In genomic region chr2:36214682-36215081, GRCh38 we compare ENCODE assay signal across 20 cellular contexts.
"Had no signal": no experiment of that assay in that cellular context is flagged by ENCODE, and none has a peak within 500 bp of the region (broad histone marks: within the 10 kb centered on the region; RNA-seq: fewer than 3 reads in every experiment).

No MANE protein-coding gene starts in this region.

- H3K9me3 Mint-ChIP-seq: activated T-helper 17 cell treated with anti-CD3 and anti-CD28 coated beads, Interleukin-2, amount 50 U/mL, for 72 hours had no signal

- ATAC-seq: activated CD8-positive, alpha-beta T cell treated with anti-CD3 and anti-CD28 coated beads, Interleukin-2, amount 10 ng/mL, durations not matched to agents 7 days and 5 days; activated naive CD4-positive, alpha-beta T cell treated with anti-CD3 and anti-CD28 coated beads, Interleukin-2, amount 50 U/mL, for 72 hours; activated T-helper 17 cell treated with anti-CD3 and anti-CD28 coated beads, Interleukin-2, amount 50 U/mL, for 72 hours; heart left ventricle had no signal

- H3K27ac ChIP-seq: adrenal gland, ascending aorta, dorsolateral prefrontal cortex, epithelial cell of prostate, heart left ventricle, spleen, testis, uterus had no signal

- H3K4me1 Mint-ChIP-seq: activated T-helper 17 cell treated with anti-CD3 and anti-CD28 coated beads, Interleukin-2, amount 50 U/mL, for 72 hours had no signal

- H3K4me3 ChIP-seq: adrenal gland, ascending aorta, dorsolateral prefrontal cortex, heart left ventricle, spleen, testis, uterus had no signal

- H3K4me1 ChIP-seq: adrenal gland, ascending aorta, heart left ventricle, spleen, testis, uterus had no signal

- H3K9me3 ChIP-seq: adrenal gland, ascending aorta, testis, uterus had no signal

- H3K27ac Mint-ChIP-seq: activated CD8-positive, alpha-beta T cell treated with anti-CD3 and anti-CD28 coated beads, Interleukin-2, amount 10 ng/mL, durations not matched to agents 7 days and 5 days; activated naive CD4-positive, alpha-beta T cell treated with anti-CD3 and anti-CD28 coated beads, Interleukin-2, amount 50 U/mL, for 72 hours; activated T-helper 17 cell treated with anti-CD3 and anti-CD28 coated beads, Interleukin-2, amount 50 U/mL, for 72 hours; T-helper 1 cell treated with Interleukin-12 subunit alpha and Interleukin-12 subunit beta and Interleukin-4 antibody, amounts not matched to agents 30 μg/mL and 1 μg/mL, for 36 hours had no signal

- H3K27me3 ChIP-seq: adrenal gland, ascending aorta, heart left ventricle, spleen, testis, uterus had no signal

- DNase-seq: activated CD4-positive, alpha-beta T cell treated with anti-CD3 and anti-CD28 coated beads for 48 hours; activated CD4-positive, CD25-positive, alpha-beta regulatory T cell; activated CD8-positive, alpha-beta T cell treated with anti-CD3 and anti-CD28 coated beads, Interleukin-2, amount 10 ng/mL, durations not matched to agents 7 days and 5 days; activated T-cell treated with anti-CD3 and anti-CD28 coated beads, Interleukin-2, amount 50 U/mL, for 1 hour; adrenal gland; central memory CD4-positive, alpha-beta T cell; dorsolateral prefrontal cortex; heart left ventricle; spleen; stimulated activated CD4-positive, alpha-beta T cell treated with anti-CD3 and anti-CD28 coated beads, Interleukin-4, amount 100 ng/mL, for 1 hour; stimulated activated naive CD4-positive, alpha-beta T cell; T1000; testis; trophoblast cell; uterus had no signal

- H3K36me3 ChIP-seq: adrenal gland, ascending aorta, heart left ventricle, spleen, uterus had no signal

- H3K4me3 Mint-ChIP-seq: activated CD8-positive, alpha-beta T cell treated with anti-CD3 and anti-CD28 coated beads, Interleukin-2, amount 10 ng/mL, durations not matched to agents 7 days and 5 days; activated T-helper 17 cell treated with anti-CD3 and anti-CD28 coated beads, Interleukin-2, amount 50 U/mL, for 72 hours; T-helper 1 cell treated with Interleukin-12 subunit alpha and Interleukin-12 subunit beta and Interleukin-4 antibody, amounts not matched to agents 30 μg/mL and 1 μg/mL, for 36 hours had no signal
